8 cellular contexts compared by ENCODE assay signal in genomic region chr4:100742045-100742444, GRCh38.
A peak's percentile ranks its signal among the peaks of the same experiment; 100 is the strongest.
DNase-seq lines count a peak whose midpoint lies in the region; ATAC-seq and TF ChIP-seq lines count a peak whose summit lies in the region.

No MANE protein-coding gene starts in this region.

- no peaks in the 10 kb centered on the region for H3K27me3 Mint-ChIP-seq in Calu3 (ENCODE audit: unreplicated experiment)
- no peaks in the 10 kb centered on the region; the same call in 1 of the 2 replicates for H3K27me3 Mint-ChIP-seq in HFFc6 (ENCODE audit: insufficient read depth)

- H3K27ac ChIP-seq in lower lobe of right lung = no peak overlapping the region

- H3K36me3 ChIP-seq in lower lobe of right lung = no peaks in the 10 kb centered on the region

- H3K4me3 Mint-ChIP-seq in Calu3 (ENCODE audit: low read depth, unreplicated experiment) (no peak overlapping the region), HFFc6 (no peak overlapping the region)

- H3K27ac Mint-ChIP-seq in Calu3 (ENCODE audit: unreplicated experiment) (no peak overlapping the region), HFFc6 (no peak overlapping the region)

- H3K9me3 ChIP-seq in lower lobe of right lung = no peaks in the 10 kb centered on the region

- H3K4me3 ChIP-seq in lower lobe of right lung = no peak overlapping the region

- H3K4me1 Mint-ChIP-seq in Calu3 (ENCODE audit: low read depth, unreplicated experiment) (peaks cover 23% of the 10 kb centered on the region), HFFc6 (ENCODE audit: low read depth) (peaks cover 37% of the 10 kb centered on the region)

- H3K36me3 Mint-ChIP-seq in Calu3 (ENCODE audit: insufficient read depth, unreplicated experiment) = no peaks in the 10 kb centered on the region
- no peaks in the 10 kb centered on the region for H3K36me3 Mint-ChIP-seq in HFFc6 (ENCODE audit: low read depth)

- H3K9me3 Mint-ChIP-seq in Calu3 (ENCODE audit: low read depth, unreplicated experiment) = no peaks in the 10 kb centered on the region
- no peaks in the 10 kb centered on the region for H3K9me3 Mint-ChIP-seq in HFFc6

- DNase-seq in Calu3 (peak; percentile 8), HFFc6 (peak; percentile 65), amniotic epithelial cell (ENCODE audit: low read depth) (peak; percentile 47), lower lobe of right lung (no peak)

- CTCF ChIA-PET in Calu3 (lab: Charles Lee) = no interaction called here

- no peaks in the 10 kb centered on the region for H3K27me3 ChIP-seq in lower lobe of right lung (ENCODE audit: low read depth)

- no peak for ATAC-seq in lower lobe of right lung
- no peak for ATAC-seq in HG03457 (IDR thresholded peaks at IDR 0.05; ENCODE audit: unreplicated experiment)
- no peak for ATAC-seq in GM19328 (IDR thresholded peaks at IDR 0.05; ENCODE audit: unreplicated experiment)
- ATAC-seq in GM21526 (IDR thresholded peaks at IDR 0.05; ENCODE audit: low FRiP score, unreplicated experiment) = no peak
- no peak for ATAC-seq in GM19397 (IDR thresholded peaks at IDR 0.05; ENCODE audit: unreplicated experiment)

- TF ChIP-seq CTCF in Calu3 (IDR thresholded peaks at IDR 0.05; ENCODE audit: unreplicated experiment) = no peak
- peak; percentile 78 for TF ChIP-seq CTCF in HFFc6 (IDR thresholded peaks at IDR 0.05)
- TF ChIP-seq CTCF in lower lobe of right lung (IDR thresholded peaks at IDR 0.05) = peak; percentile 37

- intact Hi-C loops in Calu3 (cut with micrococcal nuclease; ENCODE audit: unreplicated experiment) = loop anchor here (1.0 kb wide), 1 partner anchor 321 kb away; no protein-coding TSS in a partner anchor
- intact Hi-C loops in lower lobe of right lung (cut with DNase I) = no loop called here

- H3K4me1 ChIP-seq in lower lobe of right lung = no peaks in the 10 kb centered on the region

- no TSS peak for BruUV-seq in Calu3 (replicated peaks; lab: Mats Ljungman, UMichigan)
